1 cellular context compared by ENCODE assay signal in the genomic region with DNA sequence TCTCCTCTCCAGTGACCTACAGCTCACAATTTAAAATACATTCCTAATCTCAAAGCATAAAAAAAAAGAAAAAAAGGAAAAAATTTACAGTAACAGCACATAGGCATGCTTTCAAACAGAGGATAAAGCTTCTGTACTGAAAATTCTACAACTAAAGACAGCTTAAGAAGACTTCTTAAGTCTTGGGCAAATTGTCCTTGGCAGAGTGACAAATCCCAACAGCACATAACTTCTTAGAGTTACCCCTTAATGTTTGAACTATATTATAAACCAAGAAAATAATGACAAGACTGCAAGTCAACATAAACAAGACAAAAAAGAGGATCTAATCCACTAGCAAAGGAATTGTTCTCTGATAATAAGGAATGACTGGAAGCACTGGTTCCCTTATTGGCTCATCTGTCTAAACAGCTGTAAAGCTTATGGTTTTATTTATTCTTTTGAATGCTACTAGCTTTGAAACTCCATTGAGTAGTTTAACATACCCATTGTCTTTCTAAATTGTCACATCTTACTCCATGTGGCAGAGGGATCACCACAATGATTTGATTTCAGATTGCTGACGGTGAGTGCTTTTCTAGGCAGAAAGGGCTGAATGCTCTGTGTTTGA.
TF ChIP-seq lines count a peak whose summit lies in the region.

No MANE protein-coding gene starts in this region.

TF ChIP-seq in GM23338, 12 proteins besides CTCF, POLR2A, EP300 and RAD21:
- TF ChIP-seq, protein P1, sequence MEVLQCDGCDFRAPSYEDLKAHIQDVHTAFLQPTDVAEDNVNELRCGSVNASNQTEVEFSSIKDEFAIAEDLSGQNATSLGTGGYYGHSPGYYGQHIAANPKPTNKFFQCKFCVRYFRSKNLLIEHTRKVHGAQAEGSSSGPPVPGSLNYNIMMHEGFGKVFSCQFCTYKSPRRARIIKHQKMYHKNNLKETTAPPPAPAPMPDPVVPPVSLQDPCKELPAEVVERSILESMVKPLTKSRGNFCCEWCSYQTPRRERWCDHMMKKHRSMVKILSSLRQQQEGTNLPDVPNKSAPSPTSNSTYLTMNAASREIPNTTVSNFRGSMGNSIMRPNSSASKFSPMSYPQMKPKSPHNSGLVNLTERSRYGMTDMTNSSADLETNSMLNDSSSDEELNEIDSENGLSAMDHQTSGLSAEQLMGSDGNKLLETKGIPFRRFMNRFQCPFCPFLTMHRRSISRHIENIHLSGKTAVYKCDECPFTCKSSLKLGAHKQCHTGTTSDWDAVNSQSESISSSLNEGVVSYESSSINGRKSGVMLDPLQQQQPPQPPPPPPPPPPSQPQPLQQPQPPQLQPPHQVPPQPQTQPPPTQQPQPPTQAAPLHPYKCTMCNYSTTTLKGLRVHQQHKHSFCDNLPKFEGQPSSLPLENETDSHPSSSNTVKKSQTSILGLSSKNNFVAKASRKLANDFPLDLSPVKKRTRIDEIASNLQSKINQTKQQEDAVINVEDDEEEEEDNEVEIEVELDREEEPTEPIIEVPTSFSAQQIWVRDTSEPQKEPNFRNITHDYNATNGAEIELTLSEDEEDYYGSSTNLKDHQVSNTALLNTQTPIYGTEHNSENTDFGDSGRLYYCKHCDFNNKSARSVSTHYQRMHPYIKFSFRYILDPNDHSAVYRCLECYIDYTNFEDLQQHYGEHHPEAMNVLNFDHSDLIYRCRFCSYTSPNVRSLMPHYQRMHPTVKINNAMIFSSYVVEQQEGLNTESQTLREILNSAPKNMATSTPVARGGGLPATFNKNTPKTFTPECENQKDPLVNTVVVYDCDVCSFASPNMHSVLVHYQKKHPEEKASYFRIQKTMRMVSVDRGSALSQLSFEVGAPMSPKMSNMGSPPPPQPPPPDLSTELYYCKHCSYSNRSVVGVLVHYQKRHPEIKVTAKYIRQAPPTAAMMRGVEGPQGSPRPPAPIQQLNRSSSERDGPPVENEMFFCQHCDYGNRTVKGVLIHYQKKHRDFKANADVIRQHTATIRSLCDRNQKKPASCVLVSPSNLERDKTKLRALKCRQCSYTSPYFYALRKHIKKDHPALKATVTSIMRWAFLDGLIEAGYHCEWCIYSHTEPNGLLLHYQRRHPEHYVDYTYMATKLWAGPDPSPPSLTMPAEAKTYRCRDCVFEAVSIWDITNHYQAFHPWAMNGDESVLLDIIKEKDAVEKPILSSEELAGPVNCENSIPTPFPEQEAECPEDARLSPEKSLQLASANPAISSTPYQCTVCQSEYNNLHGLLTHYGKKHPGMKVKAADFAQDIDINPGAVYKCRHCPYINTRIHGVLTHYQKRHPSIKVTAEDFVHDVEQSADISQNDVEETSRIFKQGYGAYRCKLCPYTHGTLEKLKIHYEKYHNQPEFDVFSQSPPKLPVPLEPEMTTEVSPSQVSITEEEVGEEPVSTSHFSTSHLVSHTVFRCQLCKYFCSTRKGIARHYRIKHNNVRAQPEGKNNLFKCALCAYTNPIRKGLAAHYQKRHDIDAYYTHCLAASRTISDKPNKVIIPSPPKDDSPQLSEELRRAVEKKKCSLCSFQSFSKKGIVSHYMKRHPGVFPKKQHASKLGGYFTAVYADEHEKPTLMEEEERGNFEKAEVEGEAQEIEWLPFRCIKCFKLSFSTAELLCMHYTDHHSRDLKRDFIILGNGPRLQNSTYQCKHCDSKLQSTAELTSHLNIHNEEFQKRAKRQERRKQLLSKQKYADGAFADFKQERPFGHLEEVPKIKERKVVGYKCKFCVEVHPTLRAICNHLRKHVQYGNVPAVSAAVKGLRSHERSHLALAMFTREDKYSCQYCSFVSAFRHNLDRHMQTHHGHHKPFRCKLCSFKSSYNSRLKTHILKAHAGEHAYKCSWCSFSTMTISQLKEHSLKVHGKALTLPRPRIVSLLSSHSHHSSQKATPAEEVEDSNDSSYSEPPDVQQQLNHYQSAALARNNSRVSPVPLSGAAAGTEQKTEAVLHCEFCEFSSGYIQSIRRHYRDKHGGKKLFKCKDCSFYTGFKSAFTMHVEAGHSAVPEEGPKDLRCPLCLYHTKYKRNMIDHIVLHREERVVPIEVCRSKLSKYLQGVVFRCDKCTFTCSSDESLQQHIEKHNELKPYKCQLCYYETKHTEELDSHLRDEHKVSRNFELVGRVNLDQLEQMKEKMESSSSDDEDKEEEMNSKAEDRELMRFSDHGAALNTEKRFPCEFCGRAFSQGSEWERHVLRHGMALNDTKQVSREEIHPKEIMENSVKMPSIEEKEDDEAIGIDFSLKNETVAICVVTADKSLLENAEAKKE (CRISPR knock-in tag; IDR thresholded peaks at IDR 0.05): no peak
- TF ChIP-seq ZNF331 (CRISPR knock-in tag; IDR thresholded peaks at IDR 0.05; ENCODE audit: low read depth) (no peak), NANOG (IDR thresholded peaks at IDR 0.05; ENCODE audit: borderline replicate concordance) (peak; percentile 51), JUNB (IDR thresholded peaks at IDR 0.05; ENCODE audit: unreplicated experiment) (no peak)
- TF ChIP-seq, protein P2, sequence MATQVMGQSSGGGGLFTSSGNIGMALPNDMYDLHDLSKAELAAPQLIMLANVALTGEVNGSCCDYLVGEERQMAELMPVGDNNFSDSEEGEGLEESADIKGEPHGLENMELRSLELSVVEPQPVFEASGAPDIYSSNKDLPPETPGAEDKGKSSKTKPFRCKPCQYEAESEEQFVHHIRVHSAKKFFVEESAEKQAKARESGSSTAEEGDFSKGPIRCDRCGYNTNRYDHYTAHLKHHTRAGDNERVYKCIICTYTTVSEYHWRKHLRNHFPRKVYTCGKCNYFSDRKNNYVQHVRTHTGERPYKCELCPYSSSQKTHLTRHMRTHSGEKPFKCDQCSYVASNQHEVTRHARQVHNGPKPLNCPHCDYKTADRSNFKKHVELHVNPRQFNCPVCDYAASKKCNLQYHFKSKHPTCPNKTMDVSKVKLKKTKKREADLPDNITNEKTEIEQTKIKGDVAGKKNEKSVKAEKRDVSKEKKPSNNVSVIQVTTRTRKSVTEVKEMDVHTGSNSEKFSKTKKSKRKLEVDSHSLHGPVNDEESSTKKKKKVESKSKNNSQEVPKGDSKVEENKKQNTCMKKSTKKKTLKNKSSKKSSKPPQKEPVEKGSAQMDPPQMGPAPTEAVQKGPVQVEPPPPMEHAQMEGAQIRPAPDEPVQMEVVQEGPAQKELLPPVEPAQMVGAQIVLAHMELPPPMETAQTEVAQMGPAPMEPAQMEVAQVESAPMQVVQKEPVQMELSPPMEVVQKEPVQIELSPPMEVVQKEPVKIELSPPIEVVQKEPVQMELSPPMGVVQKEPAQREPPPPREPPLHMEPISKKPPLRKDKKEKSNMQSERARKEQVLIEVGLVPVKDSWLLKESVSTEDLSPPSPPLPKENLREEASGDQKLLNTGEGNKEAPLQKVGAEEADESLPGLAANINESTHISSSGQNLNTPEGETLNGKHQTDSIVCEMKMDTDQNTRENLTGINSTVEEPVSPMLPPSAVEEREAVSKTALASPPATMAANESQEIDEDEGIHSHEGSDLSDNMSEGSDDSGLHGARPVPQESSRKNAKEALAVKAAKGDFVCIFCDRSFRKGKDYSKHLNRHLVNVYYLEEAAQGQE (IDR thresholded peaks at IDR 0.05; ENCODE audit: unreplicated experiment): no peak
TF ChIP-seq in GM23338: peak in this region for 1.
